In genomic region chr15:48678851-48679250, GRCh38 we compare ENCODE assay signal across 35 cellular contexts. TPM values are rescaled to one million over a fixed set of nuclear protein-coding genes. Genes with fewer than 3 reads are reported as not detected.
DNase-seq lines count a peak whose midpoint lies in the region; ATAC-seq and TF ChIP-seq lines count a peak whose summit lies in the region.
"Had no signal": no experiment of that assay in that cellular context is flagged by ENCODE, and none has a peak within 500 bp of the region (broad histone marks: within the 10 kb centered on the region; RNA-seq: fewer than 3 reads in every experiment).

No MANE protein-coding gene starts in this region.

- H2AK5ac ChIP-seq in IMR-90 (ENCODE audit: low read depth, low read length) (peak overlapping the region; percentile 70), trophoblast cell (ENCODE audit: low read length) (no peak overlapping the region)

- POLR2A ChIA-PET in IMR-90 (lab: Charles Lee; ENCODE audit: unreplicated experiment), result no interaction called here
- POLR2A ChIA-PET in naive thymus-derived CD4-positive, alpha-beta T cell (lab: Charles Lee), result no interaction called here

- TF ChIP-seq RAD21 in IMR-90 (IDR thresholded peaks at IDR 0.05; ENCODE audit: low read length), result no peak

- H3K36me3 ChIP-seq in IMR-90 (ENCODE audit: control insufficient read depth, insufficient read depth, low read length) (no peaks in the 10 kb centered on the region), trophoblast cell (ENCODE audit: control insufficient read depth in 1 of 2, insufficient read depth in 2 of 2, low read length in 2 of 2) (no peaks in the 10 kb centered on the region)
- no peaks in the 10 kb centered on the region for H3K36me3 ChIP-seq in naive thymus-derived CD4-positive, alpha-beta T cell (ENCODE audit: control insufficient read depth in 2 of 3, insufficient read depth in 3 of 3, low read length in 3 of 3)
- H3K36me3 ChIP-seq: BE2C; BLaER1; BLaER1 treated with 17β-estradiol and CSF1 and Interleukin-3, amounts not matched to agents 10 nM and 100 nM had no signal

- DNase-seq in NCI-H146 (lab: John Stamatoyannopoulos, UW) (peak; percentile 7), NCI-H146 treated with DMSO at 0.1 percent for 48 hours (lab: John Stamatoyannopoulos, UW; ENCODE audit: unreplicated experiment) (no peak), HFFc6 (no peak), IMR-90 (no peak), trophoblast cell (peak; percentile 87 to 89), NAMALWA (ENCODE audit: low spot score) (no peak)
- no peak for DNase-seq in activated CD4-positive, alpha-beta T cell treated with anti-CD3 and anti-CD28 coated beads, Interleukin-2, amount 10 ng/mL, durations not matched to agents 24 days and 14 days
- no peak for DNase-seq in naive thymus-derived CD4-positive, alpha-beta T cell
- DNase-seq: 8988T; ACHN; AML-193; BE2C; C1 segment of cervical spinal cord; Caco-2; Calu3; CD4-positive, alpha-beta memory T cell; CD4-positive, alpha-beta T cell; CD4-positive, CD25-positive, alpha-beta regulatory T cell; CD8-positive, alpha-beta memory T cell; CD8-positive, alpha-beta T cell; COR-L47; DMS 273 treated with DMSO at 0.1 percent for 48 hours; DMS153; DMS53; DMS79; DMS79 treated with DMSO at 0.1 percent for 48 hours; DND-41; EL had no signal

- peak overlapping the region; percentile 83 for H3K27ac Mint-ChIP-seq in HFFc6
- no peak overlapping the region for H3K27ac Mint-ChIP-seq in activated CD4-positive, alpha-beta T cell treated with anti-CD3 and anti-CD28 coated beads, Interleukin-2, amount 10 ng/mL, durations not matched to agents 24 days and 14 days
- no peak overlapping the region for H3K27ac Mint-ChIP-seq in naive thymus-derived CD4-positive, alpha-beta T cell
- H3K27ac Mint-ChIP-seq: B cell; CD14-positive monocyte; CD4-positive, alpha-beta T cell; CD4-positive, CD25-positive, alpha-beta regulatory T cell; CD8-positive, alpha-beta memory T cell; CD8-positive, alpha-beta T cell had no signal

- in situ Hi-C loops in IMR-90 (cut with MboI; ENCODE audit: low sequenced_read_pairs), result no loop called here

- H4K5ac ChIP-seq in IMR-90 (ENCODE audit: low read depth, low read length), result no peak overlapping the region

- H2AK9ac ChIP-seq in IMR-90 (replicated peaks; ENCODE audit: low read depth, low read length, poor library complexity), result peak overlapping the region; percentile 3

- H3K4me1 ChIP-seq in IMR-90 (ENCODE audit: control insufficient read depth, insufficient read depth, low read length) (peaks cover 12% of the 10 kb centered on the region), trophoblast cell (ENCODE audit: control insufficient read depth in 1 of 2, insufficient read depth in 2 of 2, low read length in 2 of 2) (peaks cover 6 to 15% of the 10 kb centered on the region in 2 experiments)
- H3K4me1 ChIP-seq in naive thymus-derived CD4-positive, alpha-beta T cell (ENCODE audit: control insufficient read depth in 2 of 2, insufficient read depth in 2 of 2, low read length in 2 of 2), result no peaks in the 10 kb centered on the region
- H3K4me1 ChIP-seq: BLaER1; BLaER1 treated with 17β-estradiol and CSF1 and Interleukin-3, amounts not matched to agents 10 nM and 100 nM had no signal

- WGBS in IMR-90 (ENCODE audit: extremely low coverage in 2 of 2, insufficient read length in 1 of 2), 2 experiments, result 100% methylated on average over 2 of the region's 7 CpGs; no CpG with 5 or more reads in 1 of the 2 experiments
- WGBS in trophoblast cell (ENCODE audit: extremely low coverage, insufficient coverage, insufficient read length), result no CpG with 5 or more reads among the region's 7 CpGs

- H3K56ac ChIP-seq in IMR-90 (ENCODE audit: extremely low read depth, insufficient read depth, low read length), result no peak overlapping the region

- H3K79me2 ChIP-seq in trophoblast cell (ENCODE audit: control insufficient read depth, insufficient read depth, low read length, poor library complexity), result no peaks in the 10 kb centered on the region

- H3K9me3 ChIP-seq in IMR-90 (ENCODE audit: control insufficient read depth, insufficient read depth, low read length) (no peaks in the 10 kb centered on the region), trophoblast cell (ENCODE audit: insufficient read depth, low read depth, low read length) (no peaks in the 10 kb centered on the region)
- H3K9me3 ChIP-seq in naive thymus-derived CD4-positive, alpha-beta T cell (ENCODE audit: control insufficient read depth in 2 of 3, low read length in 3 of 3), result no peaks in the 10 kb centered on the region
- H3K9me3 ChIP-seq: A549; BE2C; BLaER1; BLaER1 treated with 17β-estradiol and CSF1 and Interleukin-3, amounts not matched to agents 10 nM and 100 nM; Caco-2 had no signal

- no peak for ATAC-seq in IMR-90 (ENCODE audit: low read depth)
- ATAC-seq in naive thymus-derived CD4-positive, alpha-beta T cell, result no peak
- ATAC-seq: A549; CD8-positive, alpha-beta T cell had no signal

- no peak for TF ChIP-seq POLR2A in IMR-90 (IDR thresholded peaks at IDR 0.05; ENCODE audit: low read depth, low read length)

- no TSS peak for BruUV-seq in IMR-90 (replicated peaks; lab: Mats Ljungman, UMichigan)

- peak overlapping the region; percentile 53 for H3K14ac ChIP-seq in IMR-90 (replicated peaks; ENCODE audit: low read depth, low read length)
- H3K14ac ChIP-seq in trophoblast cell (ENCODE audit: low read length), result no peak overlapping the region

- peak overlapping the region; percentile 84; the same call in 2 of the 3 replicates for H2BK15ac ChIP-seq in IMR-90 (ENCODE audit: low read depth, low read length)

- H3K27me3 ChIP-seq in IMR-90 (ENCODE audit: control insufficient read depth, insufficient read depth, low read length), result no peaks in the 10 kb centered on the region
- H3K27me3 ChIP-seq in trophoblast cell (ENCODE audit: insufficient read depth, low read length), result no peaks in the 10 kb centered on the region
- H3K27me3 ChIP-seq in naive thymus-derived CD4-positive, alpha-beta T cell (ENCODE audit: control insufficient read depth in 2 of 2, insufficient read depth in 2 of 2, low read length in 2 of 2), result no peaks in the 10 kb centered on the region
- H3K27me3 ChIP-seq: BE2C; BLaER1; BLaER1 treated with 17β-estradiol and CSF1 and Interleukin-3, amounts not matched to agents 10 nM and 100 nM had no signal

- H3K4ac ChIP-seq in IMR-90 (ENCODE audit: low read depth, low read length) (peak overlapping the region; percentile 11; the same call in 1 of the 2 replicates), trophoblast cell (ENCODE audit: low read depth, low read length) (no peak overlapping the region)

- H2BK12ac ChIP-seq in trophoblast cell (ENCODE audit: low read length), result peak overlapping the region; percentile 79

- no peaks in the 10 kb centered on the region for H3K9me3 Mint-ChIP-seq in HFFc6
- no peaks in the 10 kb centered on the region for H3K9me3 Mint-ChIP-seq in activated CD4-positive, alpha-beta T cell treated with anti-CD3 and anti-CD28 coated beads, Interleukin-2, amount 10 ng/mL, durations not matched to agents 24 days and 14 days
- H3K9me3 Mint-ChIP-seq in naive thymus-derived CD4-positive, alpha-beta T cell, result no peaks in the 10 kb centered on the region
- H3K9me3 Mint-ChIP-seq: CD4-positive, alpha-beta memory T cell; CD4-positive, alpha-beta T cell; CD4-positive, CD25-positive, alpha-beta regulatory T cell; CD8-positive, alpha-beta T cell had no signal

- H2BK120ac ChIP-seq in IMR-90 (ENCODE audit: low read depth, low read length) (peak overlapping the region; percentile 44; the same call in 1 of the 2 replicates), trophoblast cell (ENCODE audit: insufficient read depth, low read length, poor library complexity) (no peak overlapping the region)

- intact Hi-C loops in IMR-90 (cut with micrococcal nuclease), result no loop called here
- intact Hi-C loops in activated CD4-positive, alpha-beta T cell treated with anti-CD3 and anti-CD28 coated beads, Interleukin-2, amount 10 ng/mL, durations not matched to agents 24 days and 14 days (cut with micrococcal nuclease), result no loop called here
- intact Hi-C loops in naive thymus-derived CD4-positive, alpha-beta T cell (cut with micrococcal nuclease), result no loop called here

- H3K4me1 Mint-ChIP-seq in HFFc6 (ENCODE audit: low read depth), result peaks cover 100% of the 10 kb centered on the region
- no peaks in the 10 kb centered on the region for H3K4me1 Mint-ChIP-seq in activated CD4-positive, alpha-beta T cell treated with anti-CD3 and anti-CD28 coated beads, Interleukin-2, amount 10 ng/mL, durations not matched to agents 24 days and 14 days
- no peaks in the 10 kb centered on the region for H3K4me1 Mint-ChIP-seq in naive thymus-derived CD4-positive, alpha-beta T cell
- H3K4me1 Mint-ChIP-seq: B cell; CD14-positive monocyte; CD4-positive, alpha-beta memory T cell; CD4-positive, CD25-positive, alpha-beta regulatory T cell; CD8-positive, alpha-beta memory T cell had no signal

- no peaks in the 10 kb centered on the region for H3K27me3 Mint-ChIP-seq in HFFc6 (ENCODE audit: insufficient read depth)
- no peaks in the 10 kb centered on the region for H3K27me3 Mint-ChIP-seq in activated CD4-positive, alpha-beta T cell treated with anti-CD3 and anti-CD28 coated beads, Interleukin-2, amount 10 ng/mL, durations not matched to agents 24 days and 14 days
- peaks cover 0 to 11% (median 4%) of the 10 kb centered on the region in 5 donors for H3K27me3 Mint-ChIP-seq in naive thymus-derived CD4-positive, alpha-beta T cell
- H3K27me3 Mint-ChIP-seq: B cell; CD4-positive, alpha-beta T cell; CD4-positive, CD25-positive, alpha-beta regulatory T cell had no signal

- TF ChIP-seq CTCF in HFFc6 (IDR thresholded peaks at IDR 0.05), result no peak
- no peak for TF ChIP-seq CTCF in IMR-90 (conservative IDR thresholded peaks at IDR 0.05; ENCODE audit: low read depth, low read length)

- peak overlapping the region; percentile 29; the same call in 1 of the 2 replicates for H3K4me3 Mint-ChIP-seq in HFFc6
- H3K4me3 Mint-ChIP-seq in activated CD4-positive, alpha-beta T cell treated with anti-CD3 and anti-CD28 coated beads, Interleukin-2, amount 10 ng/mL, durations not matched to agents 24 days and 14 days, result no peak overlapping the region
- no peak overlapping the region for H3K4me3 Mint-ChIP-seq in naive thymus-derived CD4-positive, alpha-beta T cell
- H3K4me3 Mint-ChIP-seq: B cell; CD14-positive monocyte; CD4-positive, alpha-beta memory T cell; CD4-positive, alpha-beta T cell; CD4-positive, CD25-positive, alpha-beta regulatory T cell; CD8-positive, alpha-beta memory T cell; CD8-positive, alpha-beta T cell had no signal

- H3K9me1 ChIP-seq in IMR-90 (ENCODE audit: insufficient read depth, low read length), result peaks cover 23% of the 10 kb centered on the region

- peak overlapping the region; percentile 31 for H4K91ac ChIP-seq in IMR-90 (ENCODE audit: insufficient read depth, low read depth, low read length)
- H4K91ac ChIP-seq in trophoblast cell (ENCODE audit: low read depth, low read length), result peak overlapping the region; percentile 18

- H4K8ac ChIP-seq in IMR-90 (ENCODE audit: low read depth in 2 of 2, low read length in 2 of 2), result peak overlapping the region in 1 of 2 experiments; percentile 29; a peak in 1 of 4 replicates
- H4K8ac ChIP-seq in trophoblast cell (ENCODE audit: low read depth, low read length), result no peak overlapping the region

- peak overlapping the region; percentile 41 for H2BK20ac ChIP-seq in IMR-90 (ENCODE audit: low read depth, low read length)

- H3K4me3 ChIP-seq in IMR-90 (ENCODE audit: insufficient read depth, low read depth, low read length) (no peak overlapping the region), trophoblast cell (ENCODE audit: low read depth, low read length) (no peak overlapping the region)
- H3K4me3 ChIP-seq in naive thymus-derived CD4-positive, alpha-beta T cell (ENCODE audit: low read length), result no peak overlapping the region
- H3K4me3 ChIP-seq: A549; BLaER1; BLaER1 treated with 17β-estradiol and CSF1 and Interleukin-3, amounts not matched to agents 10 nM and 100 nM had no signal

- H2BK5ac ChIP-seq in IMR-90 (ENCODE audit: low read depth, low read length, poor library complexity, severe bottlenecking), result no peak overlapping the region
- no peak overlapping the region for H2BK5ac ChIP-seq in trophoblast cell (ENCODE audit: low read depth, low read length, poor library complexity)

- H4K20me1 ChIP-seq in IMR-90 (ENCODE audit: insufficient read depth, low read length), result no peaks in the 10 kb centered on the region
- H4K20me1 ChIP-seq: BLaER1; BLaER1 treated with 17β-estradiol and CSF1 and Interleukin-3, amounts not matched to agents 10 nM and 100 nM had no signal

- dilution Hi-C loops in IMR-90 (cut with HindIII; ENCODE audit: low sequenced_read_pairs, unreplicated experiment), result no loop called here

- H2AFZ ChIP-seq in IMR-90 (replicated peaks; ENCODE audit: low read length, poor library complexity) (peak overlapping the region; percentile 5), trophoblast cell (ENCODE audit: insufficient read depth, low read length, poor library complexity) (no peak overlapping the region)

- H4K12ac ChIP-seq in trophoblast cell (ENCODE audit: low read depth, low read length), result no peak overlapping the region

- CTCF ChIA-PET in IMR-90 (lab: Yijun Ruan, JAX), result no interaction called here
- CTCF ChIA-PET in naive thymus-derived CD4-positive, alpha-beta T cell (lab: Charles Lee), result no interaction called here

- no peaks in the 10 kb centered on the region; a peak in 1 of 4 replicates for H3K79me1 ChIP-seq in IMR-90 (ENCODE audit: low read depth in 1 of 2, low read length in 2 of 2)
- H3K79me1 ChIP-seq in trophoblast cell (ENCODE audit: low read length), result peaks cover 2% of the 10 kb centered on the region

- H3K36me3 Mint-ChIP-seq in HFFc6 (ENCODE audit: low read depth), result no peaks in the 10 kb centered on the region; the same call in 1 of the 2 replicates
- H3K36me3 Mint-ChIP-seq in activated CD4-positive, alpha-beta T cell treated with anti-CD3 and anti-CD28 coated beads, Interleukin-2, amount 10 ng/mL, durations not matched to agents 24 days and 14 days (ENCODE audit: low read depth), result no peaks in the 10 kb centered on the region
- H3K36me3 Mint-ChIP-seq in naive thymus-derived CD4-positive, alpha-beta T cell, result no peaks in the 10 kb centered on the region
- H3K36me3 Mint-ChIP-seq: CD14-positive monocyte; CD4-positive, alpha-beta memory T cell; CD4-positive, CD25-positive, alpha-beta regulatory T cell; CD8-positive, alpha-beta T cell had no signal

- H3K4me2 ChIP-seq in IMR-90 (ENCODE audit: low read depth, low read length) (no peak overlapping the region), trophoblast cell (ENCODE audit: low read length) (no peak overlapping the region)
- H3K4me2 ChIP-seq: A549; BLaER1; BLaER1 treated with 17β-estradiol and CSF1 and Interleukin-3, amounts not matched to agents 10 nM and 100 nM had no signal

- H3K9ac ChIP-seq in IMR-90 (ENCODE audit: low read depth, low read length) (no peak overlapping the region), trophoblast cell (ENCODE audit: low read length) (no peak overlapping the region)
- H3K9ac ChIP-seq: BLaER1; BLaER1 treated with 17β-estradiol and CSF1 and Interleukin-3, amounts not matched to agents 10 nM and 100 nM had no signal

- H3K23ac ChIP-seq in IMR-90 (ENCODE audit: low read depth, low read length), result no peak overlapping the region; the same call in 1 of the 2 replicates
- H3K23ac ChIP-seq in trophoblast cell (ENCODE audit: low read length), result no peak overlapping the region

- no peak overlapping the region for H3K18ac ChIP-seq in IMR-90 (ENCODE audit: low read depth, low read length)
- H3K18ac ChIP-seq in trophoblast cell (ENCODE audit: low read length), result no peak overlapping the region

- H3K27ac ChIP-seq in IMR-90 (ENCODE audit: insufficient read depth, low read length) (no peak overlapping the region), trophoblast cell (ENCODE audit: low read depth, low read length) (no peak overlapping the region)
- no peak overlapping the region for H3K27ac ChIP-seq in naive thymus-derived CD4-positive, alpha-beta T cell (ENCODE audit: low read depth, low read length)
- H3K27ac ChIP-seq: 22Rv1; A549; BLaER1; BLaER1 treated with 17β-estradiol and CSF1 and Interleukin-3, amounts not matched to agents 10 nM and 100 nM; C4-2B had no signal

RNA-seq across cellular contexts. Expression of gene FBN1, which starts 33.3 kb away (rescaled TPM):
- total RNA-seq in HFFc6 (2021; fragmentation: NEBNext Ultra II Directional; extraction: Animal tissue kit (Norgen Biotek cat#: 25700)), result 100 to 1,000 TPM; 584 to 754 (median 609) TPM
- total RNA-seq in IMR-90 (2012; rRNA removed), result 283 and 326 TPM in 2 replicates
- 130 and 134 TPM in 2 replicates for polyA plus RNA-seq in IMR-90 (2012; rRNA removed)
- 90.0 and 130 TPM in 2 replicates for polyA plus RNA-seq in IMR-90 (2012; cell fraction: cytosol; rRNA removed)
- polyA plus RNA-seq in IMR-90 (2012; cell fraction: nucleus; rRNA removed; ENCODE audit: low replicate concordance), result 150 and 261 TPM in 2 replicates
- polyA plus RNA-seq in trophoblast cell (2013), result 4.4 and 5.3 TPM in 2 replicates
- 0.64 and 1.0 TPM in 2 replicates for total RNA-seq in activated CD4-positive, alpha-beta T cell treated with anti-CD3 and anti-CD28 coated beads, Interleukin-2, amount 10 ng/mL, durations not matched to agents 24 days and 14 days
- 1 to 10 TPM in 1 of 5 experiments, under 1 TPM in 4; 0.27 to 1.3 (median 0.70) TPM for total RNA-seq in naive thymus-derived CD4-positive, alpha-beta T cell
- under 1 TPM in 1 of 2 donors, not detected in 1; 0.03 TPM for polyA plus RNA-seq in naive thymus-derived CD4-positive, alpha-beta T cell
- polyA plus RNA-seq: CD14-positive monocyte; CD4-positive, alpha-beta memory T cell; CD4-positive, CD25-positive, alpha-beta regulatory T cell had no signal

Comparison
In these comparisons a context has a peak if more than half of its experiments do, and no peak if none do; other contexts are left out.
1. DNase-seq: peak in NCI-H146 (single experiment) and trophoblast cell (2 of 2); none in NCI-H146 treated with DMSO at 0.1 percent for 48 hours (single experiment), HFFc6 (single experiment), IMR-90 (single experiment), activated CD4-positive, alpha-beta T cell treated with anti-CD3 and anti-CD28 coated beads, Interleukin-2, amount 10 ng/mL, durations not matched to agents 24 days and 14 days (single experiment), naive thymus-derived CD4-positive, alpha-beta T cell (0 of 9) and NAMALWA (single experiment).
2. RNA of gene FBN1, which starts 33.3 kb away (total RNA-seq): 584 to 754 TPM in HFFc6 and 283 to 326 TPM in IMR-90; 0.64 to 1.0 TPM in activated CD4-positive, alpha-beta T cell treated with anti-CD3 and anti-CD28 coated beads, Interleukin-2, amount 10 ng/mL, durations not matched to agents 24 days and 14 days and 0.27 to 1.3 TPM in naive thymus-derived CD4-positive, alpha-beta T cell; every median in the first group is over 100 times any median in the second.